ENCODE assay signal across 21 cellular contexts in the genomic region with DNA sequence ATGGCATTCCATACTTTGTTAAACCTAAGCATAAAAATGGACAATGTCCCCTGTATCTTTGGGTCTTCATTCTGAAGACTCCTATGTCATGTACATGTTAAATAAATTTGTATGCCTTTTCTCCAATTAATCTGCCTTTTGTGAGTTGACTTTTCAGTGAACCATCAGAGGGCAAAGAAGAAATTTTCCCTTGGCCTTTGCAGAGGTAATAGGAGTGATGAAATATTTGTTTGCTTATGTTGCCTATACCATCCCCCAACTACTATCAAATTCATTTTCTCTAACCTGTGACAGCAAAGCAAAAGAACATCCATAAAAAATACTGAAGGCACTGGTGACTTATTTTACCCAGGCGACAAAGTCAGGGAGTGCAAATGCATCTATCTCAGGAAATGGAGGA. TPM values are rescaled to one million over a fixed set of nuclear protein-coding genes. Genes with fewer than 3 reads are reported as not detected.
DNase-seq lines count a peak whose midpoint lies in the region; ATAC-seq lines count a peak whose summit lies in the region.
"Had no signal": no experiment of that assay in that cellular context is flagged by ENCODE, and none has a peak within 500 bp of the region (broad histone marks: within the 10 kb centered on the region; RNA-seq: fewer than 3 reads in every experiment).

No MANE protein-coding gene starts in this region.

- peak; percentile 77 for ATAC-seq in left lobe of liver
- ATAC-seq: GM12878 had no signal

- no peaks in the 10 kb centered on the region for H3K27me3 Mint-ChIP-seq in activated naive CD4-positive, alpha-beta T cell treated with anti-CD3 and anti-CD28 coated beads, Interleukin-2, amount 10 ng/mL, durations not matched to agents 7 days and 5 days
- H3K27me3 Mint-ChIP-seq: B cell had no signal

- peak overlapping the region; percentile 29 for H3K27ac Mint-ChIP-seq in activated naive CD4-positive, alpha-beta T cell treated with anti-CD3 and anti-CD28 coated beads, Interleukin-2, amount 10 ng/mL, durations not matched to agents 7 days and 5 days
- H3K27ac Mint-ChIP-seq: B cell, HFFc6 had no signal

- H3K4me1 Mint-ChIP-seq in activated naive CD4-positive, alpha-beta T cell treated with anti-CD3 and anti-CD28 coated beads, Interleukin-2, amount 10 ng/mL, durations not matched to agents 7 days and 5 days = no peaks in the 10 kb centered on the region
- H3K4me1 Mint-ChIP-seq: B cell had no signal

- H3K4me3 Mint-ChIP-seq in activated naive CD4-positive, alpha-beta T cell treated with anti-CD3 and anti-CD28 coated beads, Interleukin-2, amount 10 ng/mL, durations not matched to agents 7 days and 5 days = no peak overlapping the region
- H3K4me3 Mint-ChIP-seq: B cell, HFFc6 had no signal

- CTCF ChIA-PET in activated naive CD4-positive, alpha-beta T cell treated with anti-CD3 and anti-CD28 coated beads, Interleukin-2, amount 10 ng/mL, durations not matched to agents 7 days and 5 days (lab: Charles Lee) = no interaction called here

- no peaks in the 10 kb centered on the region for H3K9me3 Mint-ChIP-seq in activated naive CD4-positive, alpha-beta T cell treated with anti-CD3 and anti-CD28 coated beads, Interleukin-2, amount 10 ng/mL, durations not matched to agents 7 days and 5 days
- H3K9me3 Mint-ChIP-seq: HFFc6 had no signal

- H3K36me3 Mint-ChIP-seq in activated naive CD4-positive, alpha-beta T cell treated with anti-CD3 and anti-CD28 coated beads, Interleukin-2, amount 10 ng/mL, durations not matched to agents 7 days and 5 days = peaks cover 37% of the 10 kb centered on the region

- DNase-seq in NCI-H510A treated with DMSO at 0.1 percent for 48 hours (lab: John Stamatoyannopoulos, UW) (peak; percentile 48), NCI-H510A (lab: John Stamatoyannopoulos, UW) (no peak), left lobe of liver (ENCODE audit: low spot score) (no peak), OCI-M1 (lab: John Stamatoyannopoulos, UW) (no peak), NCI-H2029 (lab: John Stamatoyannopoulos, UW) (no peak)
- no peak for DNase-seq in activated naive CD4-positive, alpha-beta T cell treated with anti-CD3 and anti-CD28 coated beads, Interleukin-2, amount 10 ng/mL, durations not matched to agents 7 days and 5 days
- no peak for DNase-seq in activated naive CD4-positive, alpha-beta T cell (lab: John Stamatoyannopoulos, UW)
- no peak for DNase-seq in activated naive CD4-positive, alpha-beta T cell treated with Interleukin-2 at 50 U/mL for 16 hours
- DNase-seq: GOT3, HFFc6, IMR-90, KG1, MG63, NCI-H1105 treated with DMSO at 0.1 percent for 48 hours, NCI-H1930, NCI-H446 treated with DMSO at 0.1 percent for 48 hours, Right ventricle myocardium superior, RPMI8226 had no signal

RNA-seq across cellular contexts. Expression of a gene that starts 18.2 kb away (rescaled TPM):
- total RNA-seq in left lobe of liver = 33.2 TPM

RNA-seq across cellular contexts. Expression of a gene that starts 20.3 kb away (rescaled TPM):
- 0.05 TPM for total RNA-seq in left lobe of liver
- total RNA-seq: GM12878, HFFc6, IMR-90, Right ventricle myocardium superior, SK-MEL-5 had no signal
